Comparison of ENCODE assay signal across 7 cellular contexts in genomic region chr9:34125681-34126206, GRCh38. TPM values are rescaled to one million over a fixed set of nuclear protein-coding genes. Genes with fewer than 3 reads are reported as not detected.
DNase-seq lines count a peak whose midpoint lies in the region; ATAC-seq, FAIRE-seq and TF ChIP-seq lines count a peak whose summit lies in the region.

No MANE protein-coding gene starts in this region.

- H3K4me2 ChIP-seq in K562 (ENCODE audit: insufficient read depth, low read length), result peak overlapping the region; percentile 98

- in situ Hi-C loops in K562 (cut with MboI), result no loop called here

- H3K4me3 ChIP-seq in GM12865 (ENCODE audit: low read depth, low read length) (peak overlapping the region; percentile 85), K562 (peak overlapping the region; percentile 88), subcutaneous abdominal adipose tissue (ENCODE audit: low read depth in 1 of 5, low read length in 5 of 5) (peak overlapping the region; percentile 79 to 97 (median 95))

- H3K9me3 ChIP-seq in K562 (replicated peaks; ENCODE audit: control insufficient read depth, insufficient read depth, low read depth, low read length) (no peaks in the 10 kb centered on the region), subcutaneous abdominal adipose tissue (ENCODE audit: control insufficient read depth in 5 of 5, low read length in 5 of 5) (no peaks in the 10 kb centered on the region)

- POLR2A ChIA-PET in K562 (lab: Yijun Ruan, JAX), result interaction anchor here (0.5 to 2.4 kb wide), 4 partner anchors 16 to 55 kb away, joined by 3 to 12 read pairs (median 4); partner anchors contain the start of gene UBAP1

- peak overlapping the region; percentile 98 for H3K27ac ChIP-seq in K562 (ENCODE audit: extremely low read depth, low read depth, low read length)
- H3K27ac ChIP-seq in subcutaneous abdominal adipose tissue (ENCODE audit: low read depth, low read length), result peak overlapping the region; percentile 96

- ATAC-seq in K562 (peak; percentile 36), GM21390 (IDR thresholded peaks at IDR 0.05; ENCODE audit: unreplicated experiment) (no peak)

- DNase-seq in GM12865 (ENCODE audit: low read depth) (peak; percentile 5), LoVo (ENCODE audit: low spot score) (peak; percentile 5), K562 (ENCODE audit: extremely low read depth in 1 of 4, low spot score in 3 of 4) (peak; percentile 18 to 44 (median 32)), kidney glomerular epithelial cell (lab: John Stamatoyannopoulos, UW) (peak; percentile 19)
- no peak for DNase-seq in activated CD4-positive, CD25-positive, alpha-beta regulatory T cell treated with anti-CD3 and anti-CD28 coated beads, Interleukin-2, amount 50 U/mL, for 72 hours

- peak overlapping the region; percentile 97 to 99 for H3K9ac ChIP-seq in K562 (ENCODE audit: insufficient read depth in 1 of 2, low read depth in 2 of 2, low read length in 2 of 2)
- peak overlapping the region; percentile 85 to 100 (median 93) for H3K9ac ChIP-seq in subcutaneous abdominal adipose tissue (ENCODE audit: low read length in 5 of 5)

- CTCF ChIA-PET in K562 (lab: Yijun Ruan, JAX; ENCODE audit: low intra/inter-chr PET ratio), result no interaction called here

- H4K20me1 ChIP-seq in K562 (replicated peaks; ENCODE audit: control insufficient read depth, insufficient read depth, low read length), result no peaks in the 10 kb centered on the region

- no peak for TF ChIP-seq EP300 in K562 (IDR thresholded peaks at IDR 0.05; ENCODE audit: low read length)

- intact Hi-C loops in K562 (cut with micrococcal nuclease), result loop anchor here (5.0 to 10.0 kb wide), 2 partner anchors 62 to 129 kb away; no protein-coding TSS in a partner anchor

- no peak for TF ChIP-seq POLR2A in K562 (conservative IDR thresholded peaks at IDR 0.05)

- H3K9me1 ChIP-seq in K562 (ENCODE audit: control insufficient read depth, insufficient read depth, low read length), result peaks cover 6% of the 10 kb centered on the region

- peaks cover 37% of the 10 kb centered on the region; the same call in 2 of the 3 replicates for H3K36me3 ChIP-seq in K562 (ENCODE audit: control insufficient read depth, insufficient read depth, low read length)
- peaks cover 4 to 13% (median 8%) of the 10 kb centered on the region in 5 donors for H3K36me3 ChIP-seq in subcutaneous abdominal adipose tissue (ENCODE audit: control insufficient read depth in 5 of 5, insufficient read depth in 5 of 5, low read length in 5 of 5)

- FAIRE-seq in K562 (lab: Jason Lieb, UNC), result no peak

- peak overlapping the region; percentile 77 for H2AFZ ChIP-seq in K562 (ENCODE audit: low read depth, low read length)

- TF ChIP-seq CTCF in GM12865 (IDR thresholded peaks at IDR 0.05; ENCODE audit: insufficient read depth, low read depth, low read length, missing control alignments) (no peak), K562 (IDR thresholded peaks at IDR 0.05 in 2 of 3, conservative IDR thresholded peaks at IDR 0.05 in 1 of 3; ENCODE audit: insufficient read depth in 2 of 3, low read depth in 1 of 3, low read length in 3 of 3) (peak in 2 of 3 experiments; percentile 23 to 27; a peak in 1 of 6 replicates)

- no TSS peak for BruUV-seq in K562 (replicated peaks; lab: Mats Ljungman, UMichigan)

- H3K27me3 ChIP-seq in K562 (ENCODE audit: control insufficient read depth in 2 of 2, insufficient read depth in 2 of 2, low read length in 2 of 2) (no peaks in the 10 kb centered on the region), subcutaneous abdominal adipose tissue (ENCODE audit: control insufficient read depth in 5 of 5, insufficient read depth in 4 of 5, low read length in 5 of 5) (no peaks in the 10 kb centered on the region)

- H3K79me2 ChIP-seq in K562 (ENCODE audit: control insufficient read depth, insufficient read depth, low read length), result peaks cover 58% of the 10 kb centered on the region

- TF ChIP-seq RAD21 in K562 (CRISPR knock-in tag; conservative IDR thresholded peaks at IDR 0.05 in 1 of 2, IDR thresholded peaks at IDR 0.05 in 1 of 2), result no peak

- H3K4me1 ChIP-seq in K562 (replicated peaks in 1 of 2; ENCODE audit: control insufficient read depth in 2 of 2, insufficient read depth in 2 of 2, low read length in 2 of 2), result peaks cover 20 to 25% of the 10 kb centered on the region in 2 experiments
- H3K4me1 ChIP-seq in subcutaneous abdominal adipose tissue (ENCODE audit: control insufficient read depth in 5 of 5, insufficient read depth in 5 of 5, low read length in 5 of 5), result peaks cover 9 to 57% (median 52%) of the 10 kb centered on the region in 5 donors

- under 1% methylated on average over 17 of the region's 18 CpGs for WGBS in K562 (ENCODE audit: insufficient coverage, low coverage, missing lambda C conversion rate)

TF ChIP-seq in K562, 482 proteins besides CTCF, POLR2A, EP300 and RAD21 (continues in another document):
- peak; percentile 63 for TF ChIP-seq CHD1 (IDR thresholded peaks at IDR 0.05; ENCODE audit: low read length)
- no peak for TF ChIP-seq CBFA2T2 (conservative IDR thresholded peaks at IDR 0.05)
- no peak for TF ChIP-seq ZNF277 (CRISPR knock-in tag; IDR thresholded peaks at IDR 0.05; ENCODE audit: borderline replicate concordance)
- TF ChIP-seq ZNF263 (CRISPR knock-in tag; IDR thresholded peaks at IDR 0.05; ENCODE audit: borderline replicate concordance), result 0 out of 2 replicates have a peak, but pooled peaks have one; percentile 9
- 0 out of 2 replicates have a peak, but pooled peaks have one; percentile 10 for TF ChIP-seq ZBTB7A (IDR thresholded peaks at IDR 0.05; ENCODE audit: borderline replicate concordance, control insufficient read depth, low read depth, low read length)
- TF ChIP-seq CREB3 (tag; conservative IDR thresholded peaks at IDR 0.05; ENCODE audit: low read depth), result no peak

RNA-seq across cellular contexts. Expression of gene DCAF12, which starts 0.8 kb away (rescaled TPM):
- total RNA-seq in K562 (2011; cell fraction: chromatin; rRNA removed; ENCODE audit: low replicate concordance), result 36.9 and 67.4 TPM in 2 replicates
- total RNA-seq in K562 (2011; cell fraction: nucleolus; rRNA removed), result 27.3 and 27.6 TPM in 2 replicates
- total RNA-seq in K562 (2011; cell fraction: nucleoplasm; rRNA removed), result 38.6 and 45.7 TPM in 2 replicates
- total RNA-seq in K562 (2014; rRNA removed), result 17.3 and 20.9 TPM in 2 replicates
- total RNA-seq in K562 (2014; rRNA removed; fragmentation: Illumina TruSeq; extraction: Trizol), result 32.5 and 35.7 TPM in 2 replicates
- total RNA-seq in K562 (2015; rRNA removed; fragmentation: Illumina TruSeq; extraction: Trizol), result 29.6 and 30.8 TPM in 2 replicates
- 38.2 and 42.7 TPM in 2 replicates for total RNA-seq in K562 (2021)
- polyA plus RNA-seq in K562 (2011; rRNA removed), result 59.6 and 67.8 TPM in 2 replicates
- 38.6 and 51.2 TPM in 2 replicates for polyA plus RNA-seq in K562 (2011; cell fraction: cytosol; rRNA removed)
- 32.6 and 35.4 TPM in 2 replicates for polyA plus RNA-seq in K562 (2011; cell fraction: nucleus; rRNA removed)
- polyA plus RNA-seq in K562 (2012), result 26.1 and 26.8 TPM in 2 replicates
- 48.6 and 52.8 TPM in 2 replicates for polyA plus RNA-seq in K562 (2014; fragmentation: Illumina TruSeq; extraction: Trizol)
- polyA plus RNA-seq in K562 (2014; fragmentation: Nextera tagmentation; extraction: Ambion mirVana), result 10 to 100 TPM; 10.9 to 11.6 TPM
- polyA plus RNA-seq in K562 (2014; rRNA removed), result 29.9 and 32.2 TPM in 2 replicates
- 89.8 and 96.2 TPM in 2 replicates for polyA minus RNA-seq in K562 (2011; rRNA and poly(A)+ RNA removed)
- polyA minus RNA-seq in K562 (2011; cell fraction: cytosol; rRNA and poly(A)+ RNA removed), result 29.1 and 35.7 TPM in 2 replicates
- polyA minus RNA-seq in K562 (2011; cell fraction: nucleus; rRNA and poly(A)+ RNA removed), result 16.0 and 26.4 TPM in 2 replicates

RNA-seq across cellular contexts. Expression of gene UBAP1, which starts 53.1 kb away (rescaled TPM):
- 22.6 and 29.0 TPM in 2 replicates for total RNA-seq in K562 (2011; cell fraction: chromatin; rRNA removed; ENCODE audit: low replicate concordance)
- total RNA-seq in K562 (2011; cell fraction: nucleolus; rRNA removed), result 15.2 and 15.3 TPM in 2 replicates
- total RNA-seq in K562 (2011; cell fraction: nucleoplasm; rRNA removed), result 17.5 and 19.2 TPM in 2 replicates
- total RNA-seq in K562 (2014; rRNA removed) (9.4 and 12.5 TPM in 2 replicates), K562 (2014; rRNA removed; fragmentation: Illumina TruSeq; extraction: Trizol) (14.9 and 15.0 TPM in 2 replicates), K562 (2015; rRNA removed; fragmentation: Illumina TruSeq; extraction: Trizol) (16.1 and 16.7 TPM in 2 replicates), K562 (2021) (16.5 and 16.6 TPM in 2 replicates)
- polyA plus RNA-seq in K562 (2011; rRNA removed) (33.4 and 33.7 TPM in 2 replicates), K562 (2014; fragmentation: Illumina TruSeq; extraction: Trizol) (24.9 and 28.9 TPM in 2 replicates), K562 (2014; fragmentation: Nextera tagmentation; extraction: Ambion mirVana) (1 to 10 TPM; 1.3 to 1.5 TPM), K562 (2014; rRNA removed) (18.3 and 21.6 TPM in 2 replicates)
- polyA plus RNA-seq in K562 (2011; cell fraction: cytosol; rRNA removed), result 27.3 and 28.0 TPM in 2 replicates
- polyA plus RNA-seq in K562 (2011; cell fraction: nucleus; rRNA removed), result 13.0 and 15.9 TPM in 2 replicates
- 15.6 and 16.1 TPM in 2 replicates for polyA plus RNA-seq in K562 (2012)
- 22.4 and 29.5 TPM in 2 replicates for polyA minus RNA-seq in K562 (2011; rRNA and poly(A)+ RNA removed)
- polyA minus RNA-seq in K562 (2011; cell fraction: cytosol; rRNA and poly(A)+ RNA removed), result 13.3 and 14.4 TPM in 2 replicates
- polyA minus RNA-seq in K562 (2011; cell fraction: nucleus; rRNA and poly(A)+ RNA removed), result 4.0 and 8.6 TPM in 2 replicates
